ENCODE assay signal across 20 cellular contexts in the genomic region with DNA sequence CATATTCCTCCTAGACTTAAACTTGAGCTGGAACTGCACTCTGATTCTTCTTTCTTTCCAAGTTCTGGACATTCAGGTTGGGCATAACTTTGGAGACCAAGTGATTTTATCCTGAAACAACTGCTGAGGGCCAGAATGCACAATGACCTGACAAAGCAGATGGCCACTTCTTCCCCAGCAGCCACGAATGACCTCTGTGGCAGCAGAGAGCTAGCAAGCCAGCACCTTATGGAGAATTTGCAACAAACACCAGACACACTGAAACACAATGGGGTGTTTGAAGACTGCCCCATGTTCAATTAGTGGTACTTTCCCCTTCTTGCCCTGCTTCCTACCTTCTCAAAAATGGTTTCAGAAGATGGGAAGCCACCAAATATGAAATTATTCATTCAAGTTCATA. TPM values are rescaled to one million over a fixed set of nuclear protein-coding genes. Genes with fewer than 3 reads are reported as not detected.
A peak's percentile ranks its signal among the peaks of the same experiment; 100 is the strongest.
DNase-seq lines count a peak whose midpoint lies in the region; ATAC-seq and TF ChIP-seq lines count a peak whose summit lies in the region.
"Had no signal": no experiment of that assay in that cellular context is flagged by ENCODE, and none has a peak within 500 bp of the region (broad histone marks: within the 10 kb centered on the region; RNA-seq: fewer than 3 reads in every experiment).

No MANE protein-coding gene starts in this region.

- peaks cover 7% of the 10 kb centered on the region for H3K4me1 Mint-ChIP-seq in activated CD4-positive, alpha-beta memory T cell treated with anti-CD3 and anti-CD28 coated beads, Interleukin-2, amount 10 ng/mL, durations not matched to agents 7 days and 5 days
- H3K4me1 Mint-ChIP-seq in activated naive CD4-positive, alpha-beta T cell treated with anti-CD3 and anti-CD28 coated beads, Interleukin-2, amount 10 ng/mL, durations not matched to agents 7 days and 5 days, result peaks cover 8% of the 10 kb centered on the region

- no peak overlapping the region for H3K27ac Mint-ChIP-seq in activated CD4-positive, alpha-beta memory T cell treated with anti-CD3 and anti-CD28 coated beads, Interleukin-2, amount 10 ng/mL, durations not matched to agents 7 days and 5 days
- H3K27ac Mint-ChIP-seq in activated naive CD4-positive, alpha-beta T cell treated with anti-CD3 and anti-CD28 coated beads, Interleukin-2, amount 10 ng/mL, durations not matched to agents 7 days and 5 days, result no peak overlapping the region
- H3K27ac Mint-ChIP-seq: CD8-positive, alpha-beta T cell had no signal

- H3K4me3 Mint-ChIP-seq in activated CD4-positive, alpha-beta memory T cell treated with anti-CD3 and anti-CD28 coated beads, Interleukin-2, amount 10 ng/mL, durations not matched to agents 7 days and 5 days, result no peak overlapping the region
- H3K4me3 Mint-ChIP-seq in activated naive CD4-positive, alpha-beta T cell treated with anti-CD3 and anti-CD28 coated beads, Interleukin-2, amount 10 ng/mL, durations not matched to agents 7 days and 5 days, result no peak overlapping the region
- H3K4me3 Mint-ChIP-seq: CD8-positive, alpha-beta T cell; H9 had no signal

- H3K4me3 ChIP-seq in HEK293 (ENCODE audit: low read depth, low read length) (no peak overlapping the region), WERI-Rb-1 (ENCODE audit: low read depth, low read length) (no peak overlapping the region), neutrophil (ENCODE audit: low read depth in 1 of 2, low read length in 1 of 2) (no peak overlapping the region)
- H3K4me3 ChIP-seq: PC-9 had no signal

- H3K27me3 Mint-ChIP-seq in activated CD4-positive, alpha-beta memory T cell treated with anti-CD3 and anti-CD28 coated beads, Interleukin-2, amount 10 ng/mL, durations not matched to agents 7 days and 5 days, result peaks cover 19% of the 10 kb centered on the region
- peaks cover 34% of the 10 kb centered on the region for H3K27me3 Mint-ChIP-seq in activated naive CD4-positive, alpha-beta T cell treated with anti-CD3 and anti-CD28 coated beads, Interleukin-2, amount 10 ng/mL, durations not matched to agents 7 days and 5 days

- H3K4me1 ChIP-seq in HEK293 (ENCODE audit: control insufficient read depth, insufficient read depth, low read length), result peaks cover 10% of the 10 kb centered on the region
- peaks cover 44 to 51% of the 10 kb centered on the region in 2 experiments for H3K4me1 ChIP-seq in neutrophil (ENCODE audit: control insufficient read depth in 1 of 2, insufficient read depth in 1 of 2, low read depth in 1 of 2, low read length in 1 of 2)

- no peaks in the 10 kb centered on the region for H3K36me3 Mint-ChIP-seq in activated CD4-positive, alpha-beta memory T cell treated with anti-CD3 and anti-CD28 coated beads, Interleukin-2, amount 10 ng/mL, durations not matched to agents 7 days and 5 days (ENCODE audit: low read depth)
- H3K36me3 Mint-ChIP-seq in activated naive CD4-positive, alpha-beta T cell treated with anti-CD3 and anti-CD28 coated beads, Interleukin-2, amount 10 ng/mL, durations not matched to agents 7 days and 5 days, result no peaks in the 10 kb centered on the region

- POLR2A ChIA-PET in HEK293 (lab: Yijun Ruan, JAX), result no interaction called here
- POLR2A ChIA-PET in activated CD4-positive, alpha-beta memory T cell treated with anti-CD3 and anti-CD28 coated beads, Interleukin-2, amount 10 ng/mL, durations not matched to agents 7 days and 5 days (lab: Charles Lee), result no interaction called here

- no peak overlapping the region for H3K27ac ChIP-seq in HEK293 (ENCODE audit: extremely low read depth, low read depth, low read length)
- no peak overlapping the region for H3K27ac ChIP-seq in WERI-Rb-1
- peak overlapping the region; percentile 46 for H3K27ac ChIP-seq in neutrophil
- H3K27ac ChIP-seq: PC-9, RWPE1 had no signal

- H3K36me3 ChIP-seq in HEK293 (ENCODE audit: control insufficient read depth in 2 of 2, insufficient read depth in 1 of 2, low read length in 2 of 2) (no peaks in the 10 kb centered on the region), WERI-Rb-1 (no peaks in the 10 kb centered on the region), neutrophil (no peaks in the 10 kb centered on the region)

- CTCF ChIA-PET in HEK293 (lab: Yijun Ruan, JAX), result interaction anchor here (0.7 to 1.3 kb wide), 3 partner anchors 10 to 479 kb away, joined by 3 to 4 read pairs (median 3); no protein-coding TSS in a partner anchor
- CTCF ChIA-PET in activated CD4-positive, alpha-beta memory T cell treated with anti-CD3 and anti-CD28 coated beads, Interleukin-2, amount 10 ng/mL, durations not matched to agents 7 days and 5 days (lab: Charles Lee), result no interaction called here
- CTCF ChIA-PET in activated naive CD4-positive, alpha-beta T cell treated with anti-CD3 and anti-CD28 coated beads, Interleukin-2, amount 10 ng/mL, durations not matched to agents 7 days and 5 days (lab: Charles Lee), result interaction anchor here (0.8 to 1.3 kb wide), 2 partner anchors 11 to 22 kb away, joined by 3 read pairs; no protein-coding TSS in a partner anchor

- H3K9me3 ChIP-seq in HEK293 (ENCODE audit: control insufficient read depth, insufficient read depth, low read depth, low read length) (no peaks in the 10 kb centered on the region), WERI-Rb-1 (ENCODE audit: severe bottlenecking) (no peaks in the 10 kb centered on the region), neutrophil (no peaks in the 10 kb centered on the region)

- no peak for ATAC-seq in GM18519 (IDR thresholded peaks at IDR 0.05; ENCODE audit: low FRiP score, unreplicated experiment)
- ATAC-seq: CD8-positive, alpha-beta T cell had no signal

- DNase-seq in DMS53 (lab: John Stamatoyannopoulos, UW) (peak; percentile 7), DMS53 treated with DMSO at 0.1 percent for 48 hours (lab: John Stamatoyannopoulos, UW; ENCODE audit: unreplicated experiment) (no peak), WERI-Rb-1 (peak; percentile 25)
- DNase-seq in activated CD4-positive, alpha-beta memory T cell treated with anti-CD3 and anti-CD28 coated beads, Interleukin-2, amount 10 ng/mL, durations not matched to agents 7 days and 5 days, result no peak
- no peak for DNase-seq in activated naive CD4-positive, alpha-beta T cell treated with anti-CD3 and anti-CD28 coated beads, Interleukin-2, amount 10 ng/mL, durations not matched to agents 7 days and 5 days
- DNase-seq: Calu3; CD8-positive, alpha-beta T cell; DMS79 treated with DMSO at 0.1 percent for 48 hours; H9; NCI-H1417; NCI-H187 treated with DMSO at 0.1 percent for 48 hours; NCI-H2227 treated with DMSO at 0.1 percent for 48 hours; NCI-H510A treated with DMSO at 0.1 percent for 48 hours; NCI-H774; PC-9; SIG-M5 had no signal

- TF ChIP-seq CTCF in HEK293 (tag by site-specific recombination; IDR thresholded peaks at IDR 0.05), result 0 out of 2 replicates have a peak, but pooled peaks have one; percentile 15
- peak; percentile 29; the same call in 1 of the 2 replicates for TF ChIP-seq CTCF in WERI-Rb-1 (IDR thresholded peaks at IDR 0.05; ENCODE audit: low read depth, low read length)
- TF ChIP-seq CTCF in neutrophil (IDR thresholded peaks at IDR 0.05), result no peak

- H3K27me3 ChIP-seq in WERI-Rb-1 (ENCODE audit: insufficient read depth, low read depth, severe bottlenecking), result no peaks in the 10 kb centered on the region
- no peaks in the 10 kb centered on the region for H3K27me3 ChIP-seq in neutrophil

- no peaks in the 10 kb centered on the region for H3K9me3 Mint-ChIP-seq in activated CD4-positive, alpha-beta memory T cell treated with anti-CD3 and anti-CD28 coated beads, Interleukin-2, amount 10 ng/mL, durations not matched to agents 7 days and 5 days
- H3K9me3 Mint-ChIP-seq in activated naive CD4-positive, alpha-beta T cell treated with anti-CD3 and anti-CD28 coated beads, Interleukin-2, amount 10 ng/mL, durations not matched to agents 7 days and 5 days, result no peaks in the 10 kb centered on the region
- H3K9me3 Mint-ChIP-seq: CD8-positive, alpha-beta T cell; H9 had no signal

TF ChIP-seq in HEK293, 187 proteins besides CTCF, POLR2A, EP300 and RAD21 (continues in another document):
- TF ChIP-seq ZNF394 (tag by site-specific recombination; IDR thresholded peaks at IDR 0.05; ENCODE audit: borderline replicate concordance) (no peak), ZNF449 (tag by site-specific recombination; IDR thresholded peaks at IDR 0.05) (no peak), AEBP2 (tag by site-specific recombination; IDR thresholded peaks at IDR 0.05; ENCODE audit: borderline replicate concordance) (no peak), ZNF202 (tag by site-specific recombination; IDR thresholded peaks at IDR 0.05; ENCODE audit: borderline replicate concordance) (no peak), ZSCAN30 (tag by site-specific recombination; IDR thresholded peaks at IDR 0.05) (no peak), KLF8 (tag by site-specific recombination; IDR thresholded peaks at IDR 0.05) (no peak), IKZF3 (tag by site-specific recombination; IDR thresholded peaks at IDR 0.05) (no peak), HOXC10 (CRISPR knock-in tag; IDR thresholded peaks at IDR 0.05) (no peak), ZNF366 (tag by site-specific recombination; conservative IDR thresholded peaks at IDR 0.05) (no peak)

RNA-seq across cellular contexts. Expression of gene TENT5A, which starts 4.2 kb away (rescaled TPM):
- 1 to 10 TPM; 2.0 TPM for total RNA-seq in activated CD4-positive, alpha-beta memory T cell treated with anti-CD3 and anti-CD28 coated beads, Interleukin-2, amount 10 ng/mL, durations not matched to agents 7 days and 5 days

Comparison
In these comparisons a context has a peak if more than half of its experiments do, and no peak if none do; other contexts are left out.
1. DNase-seq: peak in DMS53 (single experiment) and WERI-Rb-1 (single experiment); none in DMS53 treated with DMSO at 0.1 percent for 48 hours (single experiment), activated CD4-positive, alpha-beta memory T cell treated with anti-CD3 and anti-CD28 coated beads, Interleukin-2, amount 10 ng/mL, durations not matched to agents 7 days and 5 days (single experiment) and activated naive CD4-positive, alpha-beta T cell treated with anti-CD3 and anti-CD28 coated beads, Interleukin-2, amount 10 ng/mL, durations not matched to agents 7 days and 5 days (single experiment).